In the genomic region with DNA sequence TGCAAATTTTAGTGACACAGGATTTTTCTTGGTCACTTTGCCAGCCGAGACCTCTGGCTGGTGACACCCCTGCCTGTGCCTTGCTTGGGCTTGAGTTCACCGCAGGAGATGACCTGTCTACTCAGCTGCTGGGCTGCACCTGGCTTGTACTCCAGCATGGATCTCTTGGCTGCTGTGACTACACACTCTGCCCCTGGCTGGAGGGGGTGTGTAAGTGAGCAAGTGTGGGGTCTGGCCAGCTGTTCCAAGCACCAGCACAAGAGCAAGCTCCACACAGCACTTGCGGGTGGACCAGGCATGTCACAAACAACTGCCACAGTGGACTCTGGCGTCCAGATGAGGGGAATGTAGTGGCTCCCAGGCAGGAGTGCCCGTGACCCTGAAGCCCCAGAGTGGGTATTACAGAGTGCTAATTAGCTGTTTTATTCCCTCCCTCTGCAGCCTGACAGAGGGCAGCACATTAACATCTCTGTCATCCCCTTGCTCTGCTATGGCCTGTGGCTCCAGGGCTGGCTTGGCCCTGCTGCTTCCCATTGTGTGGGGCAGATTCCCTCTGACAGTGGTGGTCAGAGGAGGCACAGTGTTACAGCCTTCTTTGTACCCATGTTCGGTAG, we compare ENCODE assay signal across 15 cellular contexts.
A peak's percentile ranks its signal among the peaks of the same experiment; 100 is the strongest.
DNase-seq lines count a peak whose midpoint lies in the region; ATAC-seq, FAIRE-seq and TF ChIP-seq lines count a peak whose summit lies in the region.
"Had no signal": no experiment of that assay in that cellular context is flagged by ENCODE, and none has a peak within 500 bp of the region (broad histone marks: within the 10 kb centered on the region; RNA-seq: fewer than 3 reads in every experiment).

No MANE protein-coding gene starts in this region.

- H3K4me2 ChIP-seq in GM23338: no peak overlapping the region
- H3K4me2 ChIP-seq: BLaER1 treated with 17β-estradiol and CSF1 and Interleukin-3, amounts not matched to agents 10 nM and 100 nM had no signal

- H3K9me2 ChIP-seq in GM23338 (ENCODE audit: insufficient read depth): no peaks in the 10 kb centered on the region

- H3K4me3 ChIP-seq in GM23338: no peak overlapping the region
- no peak overlapping the region for H3K4me3 ChIP-seq in kidney (ENCODE audit: low read length in 2 of 2)
- no peak overlapping the region for H3K4me3 ChIP-seq in heart right ventricle
- H3K4me3 ChIP-seq: BLaER1 treated with 17β-estradiol and CSF1 and Interleukin-3, amounts not matched to agents 10 nM and 100 nM had no signal

- H3K9me3 ChIP-seq in kidney (ENCODE audit: control insufficient read depth in 1 of 2, low read length in 2 of 2) (no peaks in the 10 kb centered on the region), heart right ventricle (peaks cover 0 to 20% (median 0%) of the 10 kb centered on the region in 11 donors)

- 85 to 93% methylated on average over 6 of the region's 6 CpGs for WGBS in heart right ventricle, 2 donors

- DNase-seq in GM23338 (ENCODE audit: low spot score) (no peak), SHP77 treated with DMSO at 0.1 percent for 48 hours (lab: John Stamatoyannopoulos, UW) (peak; percentile 30), iPS DF 4.7 (ENCODE audit: extremely low read depth, low spot score) (peak; percentile 14), kidney (peak; percentile 28), ureter (ENCODE audit: low spot score) (no peak), heart right ventricle (no peak), NCI-H82 treated with DMSO at 0.1 percent for 48 hours (lab: John Stamatoyannopoulos, UW; ENCODE audit: unreplicated experiment) (no peak)
- DNase-seq: 8988T; AML-193; CD4-positive, CD25-positive, alpha-beta regulatory T cell; DMS53; IMR-90 had no signal

- H4K20me1 ChIP-seq in GM23338 (replicated peaks; ENCODE audit: insufficient read depth): no peaks in the 10 kb centered on the region
- H4K20me1 ChIP-seq: BLaER1 treated with 17β-estradiol and CSF1 and Interleukin-3, amounts not matched to agents 10 nM and 100 nM had no signal

- no peaks in the 10 kb centered on the region for H3F3A ChIP-seq in GM23338 (replicated peaks; ENCODE audit: low read depth)

- H3K4me3 Mint-ChIP-seq in GM23338: no peak overlapping the region
- H3K4me3 Mint-ChIP-seq: CD4-positive, CD25-positive, alpha-beta regulatory T cell had no signal

- H3K36me3 ChIP-seq in GM23338 (ENCODE audit: insufficient read depth) (no peaks in the 10 kb centered on the region), kidney (ENCODE audit: control insufficient read depth in 1 of 2, insufficient read depth in 2 of 2, low read length in 2 of 2) (no peaks in the 10 kb centered on the region), heart right ventricle (no peaks in the 10 kb centered on the region)
- H3K36me3 ChIP-seq: BLaER1 treated with 17β-estradiol and CSF1 and Interleukin-3, amounts not matched to agents 10 nM and 100 nM had no signal

- H3K27ac ChIP-seq in GM23338 (ENCODE audit: low read depth) (no peak overlapping the region), kidney (ENCODE audit: low read depth in 2 of 2, low read length in 2 of 2) (no peak overlapping the region), heart right ventricle (no peak overlapping the region)
- H3K27ac ChIP-seq: BLaER1 treated with 17β-estradiol and CSF1 and Interleukin-3, amounts not matched to agents 10 nM and 100 nM had no signal

- peak; percentile 76 for ATAC-seq in GM23338
- ATAC-seq in heart right ventricle: no peak
- no peak for ATAC-seq in GM18861 (IDR thresholded peaks at IDR 0.05; ENCODE audit: unreplicated experiment)

- FAIRE-seq in kidney (lab: Jason Lieb, UNC): no peak
- FAIRE-seq: GM12891 had no signal

- H3K36me3 Mint-ChIP-seq in GM23338 (ENCODE audit: low read depth): peaks cover 8% of the 10 kb centered on the region; the same call in 2 of the 3 replicates
- H3K36me3 Mint-ChIP-seq: CD4-positive, CD25-positive, alpha-beta regulatory T cell had no signal

- H3K4me1 Mint-ChIP-seq in GM23338: no peaks in the 10 kb centered on the region
- H3K4me1 Mint-ChIP-seq: CD4-positive, CD25-positive, alpha-beta regulatory T cell had no signal

- no peaks in the 10 kb centered on the region for H3K4me1 ChIP-seq in GM23338 (ENCODE audit: insufficient read depth)
- no peaks in the 10 kb centered on the region for H3K4me1 ChIP-seq in kidney (ENCODE audit: control insufficient read depth in 1 of 2, insufficient read depth in 1 of 2, low read depth in 1 of 2, low read length in 2 of 2)
- no peaks in the 10 kb centered on the region for H3K4me1 ChIP-seq in heart right ventricle
- H3K4me1 ChIP-seq: BLaER1 treated with 17β-estradiol and CSF1 and Interleukin-3, amounts not matched to agents 10 nM and 100 nM had no signal

- H3K9ac ChIP-seq in kidney (ENCODE audit: low read length in 2 of 2): no peak overlapping the region
- H3K9ac ChIP-seq: BLaER1 treated with 17β-estradiol and CSF1 and Interleukin-3, amounts not matched to agents 10 nM and 100 nM had no signal

- TF ChIP-seq CTCF in GM23338 (conservative IDR thresholded peaks at IDR 0.05; ENCODE audit: low read depth in 2 of 2) (0 out of 4 replicates have a peak, but pooled peaks of 1 of the 2 experiments have one; percentile 3), kidney (IDR thresholded peaks at IDR 0.05; ENCODE audit: borderline replicate concordance, extremely low read depth, insufficient read depth) (no peak), heart right ventricle (IDR thresholded peaks at IDR 0.05) (no peak)

- H3K9me3 Mint-ChIP-seq in GM23338: peaks cover 14% of the 10 kb centered on the region; the same call in 2 of the 3 replicates

- intact Hi-C loops in kidney (cut with DNase I): no loop called here
- intact Hi-C loops in heart right ventricle (cut with DNase I): no loop called here

- no peaks in the 10 kb centered on the region for H3K79me2 ChIP-seq in GM23338 (replicated peaks; ENCODE audit: insufficient read depth)

- no peaks in the 10 kb centered on the region for H3K27me3 Mint-ChIP-seq in GM23338 (ENCODE audit: insufficient read depth, low read depth, poor library complexity)
- H3K27me3 Mint-ChIP-seq: CD4-positive, CD25-positive, alpha-beta regulatory T cell had no signal

- no peak overlapping the region for H2AFZ ChIP-seq in GM23338

- no peaks in the 10 kb centered on the region for H3K27me3 ChIP-seq in GM23338 (ENCODE audit: insufficient read depth)
- no peaks in the 10 kb centered on the region for H3K27me3 ChIP-seq in heart right ventricle
- H3K27me3 ChIP-seq: BLaER1 treated with 17β-estradiol and CSF1 and Interleukin-3, amounts not matched to agents 10 nM and 100 nM had no signal

- no peak overlapping the region for H3K27ac Mint-ChIP-seq in GM23338
- H3K27ac Mint-ChIP-seq: CD4-positive, CD25-positive, alpha-beta regulatory T cell had no signal

TF ChIP-seq in GM23338, 12 proteins besides CTCF, POLR2A, EP300 and RAD21:
- no peak for TF ChIP-seq STAT1 (IDR thresholded peaks at IDR 0.05; ENCODE audit: unreplicated experiment)

Comparison
In these comparisons a context has a peak if more than half of its experiments do, and no peak if none do; other contexts are left out.
1. DNase-seq: peak in SHP77 treated with DMSO at 0.1 percent for 48 hours (single experiment), iPS DF 4.7 (single experiment) and kidney (single experiment); none in GM23338 (single experiment), ureter (single experiment), heart right ventricle (0 of 2) and NCI-H82 treated with DMSO at 0.1 percent for 48 hours (single experiment).